In genomic region chr2:46998551-46998950, GRCh38 we compare ENCODE assay signal across 23 cellular contexts.
"Had no signal": no experiment of that assay in that cellular context is flagged by ENCODE, and none has a peak within 500 bp of the region (broad histone marks: within the 10 kb centered on the region; RNA-seq: fewer than 3 reads in every experiment).

No MANE protein-coding gene starts in this region.

- DNase-seq: activated B cell treated with CpG ODN at 0.5 μM for 24 hours; activated CD4-positive, alpha-beta T cell treated with anti-CD3 and anti-CD28 coated beads, Interleukin-2, amount 50 U/mL, for 1 hour; activated CD8-positive, alpha-beta T cell treated with anti-CD3 and anti-CD28 coated beads for 36 hours; activated effector memory CD4-positive, alpha-beta T cell treated with anti-CD3 and anti-CD28 coated beads, Interleukin-2, amount 50 U/mL, for 16 hours; activated naive CD4-positive, alpha-beta T cell treated with anti-CD3 and anti-CD28 coated beads, Interleukin-2, amount 10 ng/mL, durations not matched to agents 7 days and 5 days; activated naive CD8-positive, alpha-beta T cell treated with anti-CD3 and anti-CD28 coated beads, Interleukin-2, amount 10 ng/mL, durations not matched to agents 7 days and 5 days; activated T-cell treated with anti-CD3 and anti-CD28 coated beads, Interleukin-2, amount 50 U/mL, for 72 hours; effector memory CD8-positive, alpha-beta T cell; erythroblast; gastrocnemius medialis; glutamatergic neuron; islet precursor cell; mammary epithelial cell; retina; sigmoid colon; stimulated activated CD4-positive, alpha-beta T cell treated with anti-CD3 and anti-CD28 coated beads, Interleukin-4, amount 100 ng/mL, for 24 hours; stimulated activated naive CD8-positive, alpha-beta T cell treated with anti-CD3 and anti-CD28 coated beads, Interleukin-15, amount 100 ng/mL, for 72 hours; T-helper 2 cell had no signal

- H3K9me3 ChIP-seq: gastrocnemius medialis, pancreas, prostate gland, sigmoid colon, tibial nerve had no signal

- H3K27me3 ChIP-seq: gastrocnemius medialis, pancreas, sigmoid colon, tibial nerve had no signal

- H3K4me1 Mint-ChIP-seq: activated B cell treated with CpG ODN at 0.5 μM for 24 hours had no signal

- ATAC-seq: activated CD8-positive, alpha-beta T cell treated with anti-CD3 and anti-CD28 coated beads for 36 hours; activated T-cell treated with anti-CD3 and anti-CD28 coated beads, Interleukin-2, amount 50 U/mL, for 72 hours; effector memory CD8-positive, alpha-beta T cell; gastrocnemius medialis; pancreas; stimulated activated effector memory CD8-positive, alpha-beta T cell treated with anti-CD3 and anti-CD28 coated beads, Interleukin-12 subunit alpha, Interleukin-12 subunit beta, amount 100 ng/mL, for 72 hours; stimulated activated naive CD8-positive, alpha-beta T cell treated with anti-CD3 and anti-CD28 coated beads, Interleukin-15, amount 100 ng/mL, for 72 hours had no signal

- H3K9me3 Mint-ChIP-seq: activated B cell treated with CpG ODN at 0.5 μM for 24 hours; activated CD8-positive, alpha-beta T cell treated with anti-CD3 and anti-CD28 coated beads for 36 hours; activated naive CD4-positive, alpha-beta T cell treated with anti-CD3 and anti-CD28 coated beads, Interleukin-2, amount 10 ng/mL, durations not matched to agents 7 days and 5 days; activated naive CD8-positive, alpha-beta T cell treated with anti-CD3 and anti-CD28 coated beads, Interleukin-2, amount 10 ng/mL, durations not matched to agents 7 days and 5 days; activated T-cell treated with anti-CD3 and anti-CD28 coated beads, Interleukin-2, amount 50 U/mL, for 72 hours; effector memory CD8-positive, alpha-beta T cell; stimulated activated effector memory CD8-positive, alpha-beta T cell treated with anti-CD3 and anti-CD28 coated beads, Interleukin-12 subunit alpha, Interleukin-12 subunit beta, amount 100 ng/mL, for 72 hours; stimulated activated naive CD8-positive, alpha-beta T cell treated with anti-CD3 and anti-CD28 coated beads, Interleukin-15, amount 100 ng/mL, for 72 hours had no signal

- H3K27me3 Mint-ChIP-seq: activated B cell treated with CpG ODN at 0.5 μM for 24 hours; activated CD8-positive, alpha-beta T cell treated with anti-CD3 and anti-CD28 coated beads for 36 hours; activated naive CD4-positive, alpha-beta T cell treated with anti-CD3 and anti-CD28 coated beads, Interleukin-2, amount 10 ng/mL, durations not matched to agents 7 days and 5 days; activated naive CD8-positive, alpha-beta T cell treated with anti-CD3 and anti-CD28 coated beads, Interleukin-2, amount 10 ng/mL, durations not matched to agents 7 days and 5 days; effector memory CD8-positive, alpha-beta T cell; stimulated activated naive CD8-positive, alpha-beta T cell treated with anti-CD3 and anti-CD28 coated beads, Interleukin-15, amount 100 ng/mL, for 72 hours had no signal

- H3K4me3 ChIP-seq: coronary artery, gastrocnemius medialis, pancreas, prostate gland, sigmoid colon, tibial nerve had no signal

- H3K4me3 Mint-ChIP-seq: activated B cell treated with CpG ODN at 0.5 μM for 24 hours; activated CD8-positive, alpha-beta T cell treated with anti-CD3 and anti-CD28 coated beads for 36 hours; activated naive CD4-positive, alpha-beta T cell treated with anti-CD3 and anti-CD28 coated beads, Interleukin-2, amount 10 ng/mL, durations not matched to agents 7 days and 5 days; activated naive CD8-positive, alpha-beta T cell treated with anti-CD3 and anti-CD28 coated beads, Interleukin-2, amount 10 ng/mL, durations not matched to agents 7 days and 5 days; activated T-cell treated with anti-CD3 and anti-CD28 coated beads, Interleukin-2, amount 50 U/mL, for 72 hours; effector memory CD8-positive, alpha-beta T cell; stimulated activated effector memory CD8-positive, alpha-beta T cell treated with anti-CD3 and anti-CD28 coated beads, Interleukin-12 subunit alpha, Interleukin-12 subunit beta, amount 100 ng/mL, for 72 hours; stimulated activated naive CD8-positive, alpha-beta T cell treated with anti-CD3 and anti-CD28 coated beads, Interleukin-15, amount 100 ng/mL, for 72 hours had no signal

- H3K4me1 ChIP-seq: pancreas, prostate gland had no signal

- H3K27ac ChIP-seq: coronary artery, gastrocnemius medialis, pancreas, prostate gland, sigmoid colon, tibial nerve had no signal

- H3K27ac Mint-ChIP-seq: activated B cell treated with CpG ODN at 0.5 μM for 24 hours; activated CD8-positive, alpha-beta T cell treated with anti-CD3 and anti-CD28 coated beads for 36 hours; activated naive CD4-positive, alpha-beta T cell treated with anti-CD3 and anti-CD28 coated beads, Interleukin-2, amount 10 ng/mL, durations not matched to agents 7 days and 5 days; stimulated activated effector memory CD8-positive, alpha-beta T cell treated with anti-CD3 and anti-CD28 coated beads, Interleukin-12 subunit alpha, Interleukin-12 subunit beta, amount 100 ng/mL, for 72 hours had no signal
